Comparison of ENCODE assay signal across 15 cellular contexts in the genomic region with DNA sequence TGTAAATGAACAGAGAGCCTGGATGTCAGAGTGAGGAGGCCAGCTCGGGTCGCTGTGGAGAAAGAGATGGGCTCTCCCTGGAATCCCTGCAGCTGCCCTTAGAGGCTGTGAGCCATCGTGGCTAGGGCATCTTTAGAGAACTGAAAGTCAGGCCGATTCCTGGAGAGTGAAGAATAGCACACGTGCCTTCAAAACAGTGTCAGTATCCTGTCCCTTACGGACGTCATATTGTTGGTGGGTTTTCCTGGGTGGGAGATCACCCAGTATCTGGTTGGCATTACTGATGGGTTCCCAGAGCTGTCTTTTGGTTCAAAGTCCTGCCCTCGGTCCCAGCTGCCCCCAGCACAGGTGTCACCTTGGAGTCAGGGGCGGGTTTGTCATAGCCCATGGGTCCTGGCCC. TPM values are rescaled to one million over a fixed set of nuclear protein-coding genes. Genes with fewer than 3 reads are reported as not detected.
DNase-seq lines count a peak whose midpoint lies in the region; ATAC-seq and TF ChIP-seq lines count a peak whose summit lies in the region.
"Had no signal": no experiment of that assay in that cellular context is flagged by ENCODE, and none has a peak within 500 bp of the region (broad histone marks: within the 10 kb centered on the region; RNA-seq: fewer than 3 reads in every experiment).

No MANE protein-coding gene starts in this region.

- H3K27me3 Mint-ChIP-seq in activated naive CD4-positive, alpha-beta T cell treated with anti-CD3 and anti-CD28 coated beads, Interleukin-2, amount 50 U/mL, for 24 hours = no peaks in the 10 kb centered on the region
- H3K27me3 Mint-ChIP-seq in activated naive CD4-positive, alpha-beta T cell treated with anti-CD3 and anti-CD28 coated beads, Interleukin-2, amount 10 ng/mL, durations not matched to agents 7 days and 5 days = no peaks in the 10 kb centered on the region
- H3K27me3 Mint-ChIP-seq in stimulated activated naive B cell treated with anti-CD40 and anti-IgM and Interleukin-4, amounts not matched to agents 10 μg/mL and 1 μg/mL and 100 μg/mL, for 72 hours = no peaks in the 10 kb centered on the region

- H3K4me1 ChIP-seq in Peyer's patch = peaks cover 0 to 28% (median 4%) of the 10 kb centered on the region in 4 donors

- TF ChIP-seq CTCF in Peyer's patch (IDR thresholded peaks at IDR 0.05) = no peak

- DNase-seq in activated naive CD4-positive, alpha-beta T cell treated with anti-CD3 and anti-CD28 coated beads, Interleukin-2, amount 10 ng/mL, durations not matched to agents 7 days and 5 days = no peak
- DNase-seq in Peyer's patch (peak in 1 of 3 donors; percentile 58), nucleus accumbens (lab: John Stamatoyannopoulos, UW) (no peak)
- DNase-seq in stimulated activated naive B cell treated with anti-CD40 and anti-IgM and Interleukin-4, amounts not matched to agents 10 μg/mL and 1 μg/mL and 100 μg/mL, for 72 hours = peak; percentile 38
- DNase-seq: activated gamma-delta T cell treated with Interleukin-2 at 50 U/mL for 16 hours, GOT3, mesendoderm, NCI-H1436 treated with DMSO at 0.1 percent for 48 hours, NCI-H69 had no signal

- peaks cover 0 to 6% (median 0%) of the 10 kb centered on the region in 3 donors for H3K36me3 ChIP-seq in Peyer's patch

- peak overlapping the region; percentile 99 for H3K27ac Mint-ChIP-seq in activated naive CD4-positive, alpha-beta T cell treated with anti-CD3 and anti-CD28 coated beads, Interleukin-2, amount 50 U/mL, for 24 hours
- H3K27ac Mint-ChIP-seq in activated naive CD4-positive, alpha-beta T cell treated with anti-CD3 and anti-CD28 coated beads, Interleukin-2, amount 10 ng/mL, durations not matched to agents 7 days and 5 days = no peak overlapping the region
- H3K27ac Mint-ChIP-seq in stimulated activated naive B cell treated with anti-CD40 and anti-IgM and Interleukin-4, amounts not matched to agents 10 μg/mL and 1 μg/mL and 100 μg/mL, for 72 hours = peak overlapping the region; percentile 79
- H3K27ac Mint-ChIP-seq: WTC11 had no signal

- no peaks in the 10 kb centered on the region for H3K27me3 ChIP-seq in Peyer's patch

- CTCF ChIA-PET in activated naive CD4-positive, alpha-beta T cell treated with anti-CD3 and anti-CD28 coated beads, Interleukin-2, amount 10 ng/mL, durations not matched to agents 7 days and 5 days (lab: Charles Lee) = interaction anchor here (1.4 to 3.0 kb wide), 3 partner anchors 21 to 124 kb away, joined by 4 to 15 read pairs (median 6); no protein-coding TSS in a partner anchor

- no peak overlapping the region for H3K4me3 ChIP-seq in Peyer's patch

- H3K4me3 Mint-ChIP-seq in activated naive CD4-positive, alpha-beta T cell treated with anti-CD3 and anti-CD28 coated beads, Interleukin-2, amount 50 U/mL, for 24 hours = no peak overlapping the region
- no peak overlapping the region for H3K4me3 Mint-ChIP-seq in activated naive CD4-positive, alpha-beta T cell treated with anti-CD3 and anti-CD28 coated beads, Interleukin-2, amount 10 ng/mL, durations not matched to agents 7 days and 5 days
- H3K4me3 Mint-ChIP-seq in stimulated activated naive B cell treated with anti-CD40 and anti-IgM and Interleukin-4, amounts not matched to agents 10 μg/mL and 1 μg/mL and 100 μg/mL, for 72 hours = peak overlapping the region; percentile 36 to 61
- H3K4me3 Mint-ChIP-seq: WTC11 had no signal

- no peaks in the 10 kb centered on the region for H3K9me3 Mint-ChIP-seq in activated naive CD4-positive, alpha-beta T cell treated with anti-CD3 and anti-CD28 coated beads, Interleukin-2, amount 50 U/mL, for 24 hours
- no peaks in the 10 kb centered on the region for H3K9me3 Mint-ChIP-seq in activated naive CD4-positive, alpha-beta T cell treated with anti-CD3 and anti-CD28 coated beads, Interleukin-2, amount 10 ng/mL, durations not matched to agents 7 days and 5 days
- H3K9me3 Mint-ChIP-seq in stimulated activated naive B cell treated with anti-CD40 and anti-IgM and Interleukin-4, amounts not matched to agents 10 μg/mL and 1 μg/mL and 100 μg/mL, for 72 hours = no peaks in the 10 kb centered on the region
- H3K9me3 Mint-ChIP-seq: WTC11 had no signal

- no peak for TF ChIP-seq POLR2A in Peyer's patch (IDR thresholded peaks at IDR 0.05)

- peak overlapping the region; percentile 55 to 82 (median 72) for H3K27ac ChIP-seq in Peyer's patch
- H3K27ac ChIP-seq: parathyroid adenoma had no signal

- H3K9me3 ChIP-seq in Peyer's patch = no peaks in the 10 kb centered on the region

- ATAC-seq in HG02642 (IDR thresholded peaks at IDR 0.05; ENCODE audit: poor library complexity, unreplicated experiment) = peak; percentile 22
- ATAC-seq in stimulated activated naive B cell treated with anti-CD40 and anti-IgM and Interleukin-4, amounts not matched to agents 10 μg/mL and 1 μg/mL and 100 μg/mL, for 72 hours (replicated peaks) = peak; percentile 45 to 59
- ATAC-seq in GM21515 (IDR thresholded peaks at IDR 0.05; ENCODE audit: unreplicated experiment) = no peak
- no peak for ATAC-seq in GM19328 (IDR thresholded peaks at IDR 0.05; ENCODE audit: unreplicated experiment)
- ATAC-seq: WTC11 had no signal

- peaks cover 40% of the 10 kb centered on the region for H3K36me3 Mint-ChIP-seq in activated naive CD4-positive, alpha-beta T cell treated with anti-CD3 and anti-CD28 coated beads, Interleukin-2, amount 50 U/mL, for 24 hours
- peaks cover 59% of the 10 kb centered on the region for H3K36me3 Mint-ChIP-seq in activated naive CD4-positive, alpha-beta T cell treated with anti-CD3 and anti-CD28 coated beads, Interleukin-2, amount 10 ng/mL, durations not matched to agents 7 days and 5 days
- peaks cover 34 to 57% of the 10 kb centered on the region in 2 donors for H3K36me3 Mint-ChIP-seq in stimulated activated naive B cell treated with anti-CD40 and anti-IgM and Interleukin-4, amounts not matched to agents 10 μg/mL and 1 μg/mL and 100 μg/mL, for 72 hours
- H3K36me3 Mint-ChIP-seq: WTC11 had no signal

- H3K4me1 Mint-ChIP-seq in activated naive CD4-positive, alpha-beta T cell treated with anti-CD3 and anti-CD28 coated beads, Interleukin-2, amount 50 U/mL, for 24 hours = peaks cover 77% of the 10 kb centered on the region
- H3K4me1 Mint-ChIP-seq in activated naive CD4-positive, alpha-beta T cell treated with anti-CD3 and anti-CD28 coated beads, Interleukin-2, amount 10 ng/mL, durations not matched to agents 7 days and 5 days = peaks cover 40% of the 10 kb centered on the region
- peaks cover 48 to 79% of the 10 kb centered on the region in 2 donors for H3K4me1 Mint-ChIP-seq in stimulated activated naive B cell treated with anti-CD40 and anti-IgM and Interleukin-4, amounts not matched to agents 10 μg/mL and 1 μg/mL and 100 μg/mL, for 72 hours

RNA-seq across cellular contexts. Expression of a gene that starts 25.3 kb away (rescaled TPM):
- 100 to 1,000 TPM in 1 of 4 donors, 10 to 100 TPM in 3; 25.3 to 108 (median 31.7) TPM for total RNA-seq in Peyer's patch

Comparison
In these comparisons a context has a peak if more than half of its experiments do, and no peak if none do; other contexts are left out.
1. H3K4me3 Mint-ChIP-seq: peak in stimulated activated naive B cell treated with anti-CD40 and anti-IgM and Interleukin-4, amounts not matched to agents 10 μg/mL and 1 μg/mL and 100 μg/mL, for 72 hours (2 of 2); none in activated naive CD4-positive, alpha-beta T cell treated with anti-CD3 and anti-CD28 coated beads, Interleukin-2, amount 50 U/mL, for 24 hours (single experiment) and activated naive CD4-positive, alpha-beta T cell treated with anti-CD3 and anti-CD28 coated beads, Interleukin-2, amount 10 ng/mL, durations not matched to agents 7 days and 5 days (single experiment).
2. ATAC-seq: peak in HG02642 (single experiment) and stimulated activated naive B cell treated with anti-CD40 and anti-IgM and Interleukin-4, amounts not matched to agents 10 μg/mL and 1 μg/mL and 100 μg/mL, for 72 hours (2 of 2); none in GM21515 (single experiment) and GM19328 (single experiment).